Comparison of ENCODE assay signal across 9 cellular contexts in the genomic region with DNA sequence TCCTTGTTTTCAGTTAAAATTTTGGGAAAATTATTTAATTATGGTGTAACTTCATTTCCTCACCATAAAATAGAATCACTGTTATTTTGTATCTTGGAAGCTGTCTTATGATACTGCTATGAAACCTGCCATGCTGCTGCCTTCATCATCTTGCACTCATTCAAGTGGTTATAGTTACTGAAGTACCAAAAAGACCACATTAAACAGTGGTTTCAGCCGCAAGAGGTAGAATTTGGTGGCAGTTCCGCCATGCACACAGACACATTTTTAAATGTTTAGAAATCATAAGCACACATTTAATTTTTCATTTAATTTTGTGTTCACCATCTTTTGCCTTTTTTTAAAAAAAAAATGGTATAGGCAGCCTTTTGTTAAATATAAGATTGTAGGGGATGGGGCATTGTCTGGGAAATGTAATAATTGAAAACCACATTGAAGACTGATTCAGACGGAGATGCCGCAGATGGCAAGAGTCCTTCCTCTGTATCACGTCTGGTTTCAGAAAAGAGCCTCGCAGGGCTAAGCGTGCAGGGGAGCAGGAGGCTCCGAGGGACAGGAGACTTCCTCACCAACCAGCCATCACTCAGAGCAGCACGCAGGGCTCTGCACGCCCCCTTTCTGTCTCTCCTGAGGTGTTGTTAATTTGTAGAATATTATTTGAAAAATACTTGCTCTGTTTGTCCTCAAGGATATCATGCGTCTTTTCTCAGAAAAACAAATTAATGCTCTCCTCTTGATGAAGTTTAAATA.
DNase-seq lines count a peak whose midpoint lies in the region; ATAC-seq and TF ChIP-seq lines count a peak whose summit lies in the region.
"Had no signal": no experiment of that assay in that cellular context is flagged by ENCODE, and none has a peak within 500 bp of the region (broad histone marks: within the 10 kb centered on the region; RNA-seq: fewer than 3 reads in every experiment).

No MANE protein-coding gene starts in this region.

- H3K36me3 Mint-ChIP-seq in activated CD8-positive, alpha-beta T cell treated with anti-CD3 and anti-CD28 coated beads for 36 hours (ENCODE audit: low read depth), result no peaks in the 10 kb centered on the region
- peaks cover 4 to 26% (median 5%) of the 10 kb centered on the region in 3 experiments; a peak in 4 of 7 replicates for H3K36me3 Mint-ChIP-seq in H9 (ENCODE audit: insufficient read depth in 1 of 3, low read depth in 3 of 3)

- peak; percentile 78 for ATAC-seq in GM18907 (IDR thresholded peaks at IDR 0.05; ENCODE audit: unreplicated experiment)
- ATAC-seq in HG03039 (IDR thresholded peaks at IDR 0.05; ENCODE audit: unreplicated experiment), result peak; percentile 50
- peak; percentile 95 for ATAC-seq in activated CD8-positive, alpha-beta T cell treated with anti-CD3 and anti-CD28 coated beads for 36 hours
- no peak for ATAC-seq in body of pancreas

- no peak overlapping the region for H2BK12ac ChIP-seq in H9 (ENCODE audit: insufficient read length, low read depth, low read length)

- H3K27me3 ChIP-seq in osteoblast (ENCODE audit: insufficient read depth, low read length) (no peaks in the 10 kb centered on the region), H9 (ENCODE audit: insufficient read depth, low read length) (peaks cover 3% of the 10 kb centered on the region; the same call in 1 of the 2 replicates), body of pancreas (no peaks in the 10 kb centered on the region)

- H3K56ac ChIP-seq in H9 (ENCODE audit: insufficient read length, low read depth, low read length), result no peak overlapping the region

- no peak overlapping the region for H4K8ac ChIP-seq in H9 (replicated peaks; ENCODE audit: insufficient read length, low read depth, low read length)

- H2BK20ac ChIP-seq in H9 (ENCODE audit: low read depth, low read length, poor library complexity, severe bottlenecking), result no peak overlapping the region

- H3K9me3 ChIP-seq in osteoblast (ENCODE audit: low read depth, low read length) (no peaks in the 10 kb centered on the region), H9 (ENCODE audit: control insufficient read depth, low read depth, low read length) (no peaks in the 10 kb centered on the region), body of pancreas (no peaks in the 10 kb centered on the region)

- H3K4me3 ChIP-seq in osteoblast (ENCODE audit: insufficient read depth, low read length), result no peak overlapping the region
- no peak overlapping the region for H3K4me3 ChIP-seq in body of pancreas

- no peak overlapping the region for H3K9ac ChIP-seq in H9 (ENCODE audit: extremely low read depth, insufficient read length, low read length)
- H3K9ac ChIP-seq: KMS-11 had no signal

- H3K4me2 ChIP-seq in osteoblast (ENCODE audit: insufficient read depth, low read length) (no peak overlapping the region), H9 (ENCODE audit: insufficient read depth, insufficient read length, low read length) (no peak overlapping the region)
- H3K4me2 ChIP-seq: KMS-11 had no signal

- peak overlapping the region; percentile 75 for H3K27ac ChIP-seq in osteoblast (ENCODE audit: low read depth, low read length)
- no peak overlapping the region for H3K27ac ChIP-seq in H9 (ENCODE audit: insufficient read length, low read depth, low read length)
- H3K27ac ChIP-seq in body of pancreas, result no peak overlapping the region
- H3K27ac ChIP-seq: KMS-11 had no signal

- peak overlapping the region; percentile 25 for H3K27ac Mint-ChIP-seq in activated CD8-positive, alpha-beta T cell treated with anti-CD3 and anti-CD28 coated beads for 36 hours
- no peak overlapping the region for H3K27ac Mint-ChIP-seq in H9

- WGBS in H9 (ENCODE audit: extremely low coverage, insufficient read length, low lambda C conversion rate), result no CpG with 5 or more reads among the region's 11 CpGs
- WGBS in body of pancreas, 2 donors, result 81 to 84% methylated on average over 11 of the region's 11 CpGs

- H4K91ac ChIP-seq in H9 (ENCODE audit: insufficient read length, low read depth, low read length), result no peak overlapping the region

- POLR2A ChIA-PET in activated CD8-positive, alpha-beta T cell treated with anti-CD3 and anti-CD28 coated beads for 36 hours (lab: Charles Lee), result interaction anchor here (0.6 kb wide), 1 partner anchor 339 kb away, joined by 5 read pairs; no protein-coding TSS in a partner anchor

- TF ChIP-seq POLR2A in body of pancreas (IDR thresholded peaks at IDR 0.05), result no peak

- H3K36me3 ChIP-seq in osteoblast (ENCODE audit: insufficient read depth, low read length), result no peaks in the 10 kb centered on the region
- no peaks in the 10 kb centered on the region for H3K36me3 ChIP-seq in body of pancreas (replicated peaks in 1 of 2; ENCODE audit: insufficient read depth in 1 of 2, low read depth in 2 of 2)

- H3K23me2 ChIP-seq in H9 (ENCODE audit: insufficient read length, low read depth, low read length, poor library complexity, severe bottlenecking), result no peaks in the 10 kb centered on the region

- no peak overlapping the region for H3K23ac ChIP-seq in H9 (ENCODE audit: insufficient read length, low read depth, low read length)

- H2AK5ac ChIP-seq in H9 (ENCODE audit: insufficient read length, low read length), result no peak overlapping the region

- H3K4ac ChIP-seq in H9 (ENCODE audit: low read depth, low read length), result no peak overlapping the region

- H3K14ac ChIP-seq in H9 (ENCODE audit: insufficient read depth, low read length), result no peak overlapping the region

- H3T11ph ChIP-seq in H9 (ENCODE audit: low read length), result no peak overlapping the region

- H3K4me1 ChIP-seq in osteoblast (ENCODE audit: insufficient read depth, low read length) (peaks cover 33% of the 10 kb centered on the region), H9 (ENCODE audit: insufficient read depth, low read length) (no peaks in the 10 kb centered on the region; the same call in 1 of the 2 replicates), body of pancreas (peaks cover 4% of the 10 kb centered on the region)

- H3K18ac ChIP-seq in H9 (ENCODE audit: insufficient read length, low read depth, low read length), result no peak overlapping the region

- no peak overlapping the region for H2BK15ac ChIP-seq in H9 (ENCODE audit: low read depth, low read length)

- TF ChIP-seq CTCF in activated CD8-positive, alpha-beta T cell treated with anti-CD3 and anti-CD28 coated beads for 36 hours (IDR thresholded peaks at IDR 0.05), result no peak
- TF ChIP-seq CTCF in osteoblast (IDR thresholded peaks at IDR 0.05; ENCODE audit: extremely low read depth, low read depth, low read length), result no peak
- TF ChIP-seq CTCF in H9 (conservative IDR thresholded peaks at IDR 0.05), result no peak
- TF ChIP-seq CTCF in body of pancreas (IDR thresholded peaks at IDR 0.05), result no peak

- DNase-seq in activated CD8-positive, alpha-beta T cell treated with anti-CD3 and anti-CD28 coated beads for 36 hours, result peak; percentile 80
- DNase-seq in osteoblast (ENCODE audit: insufficient read length, low spot score, missing footprints) (no peak), H9 (no peak), cardiac septum (ENCODE audit: low spot score) (no peak), body of pancreas (no peak), NCI-H1092 (lab: John Stamatoyannopoulos, UW) (no peak)

- H2BK5ac ChIP-seq in H9 (ENCODE audit: insufficient read length, low read length), result no peak overlapping the region

- H3K4me3 Mint-ChIP-seq in activated CD8-positive, alpha-beta T cell treated with anti-CD3 and anti-CD28 coated beads for 36 hours, result peak overlapping the region; percentile 6
- H3K4me3 Mint-ChIP-seq in H9, result no peak overlapping the region

- CTCF ChIA-PET in activated CD8-positive, alpha-beta T cell treated with anti-CD3 and anti-CD28 coated beads for 36 hours (lab: Charles Lee), result interaction anchor here (0.6 to 0.7 kb wide), 2 partner anchors 427 to 554 kb away, joined by 3 read pairs; no protein-coding TSS in a partner anchor

- peaks cover 1% of the 10 kb centered on the region for H3K9me3 Mint-ChIP-seq in activated CD8-positive, alpha-beta T cell treated with anti-CD3 and anti-CD28 coated beads for 36 hours
- peaks cover 18 to 19% of the 10 kb centered on the region in 2 experiments; a peak in 4 of 5 replicates for H3K9me3 Mint-ChIP-seq in H9

- H4K5ac ChIP-seq in H9 (ENCODE audit: insufficient read length, low read depth, low read length), result no peak overlapping the region

- peaks cover 39% of the 10 kb centered on the region for H3K4me1 Mint-ChIP-seq in activated CD8-positive, alpha-beta T cell treated with anti-CD3 and anti-CD28 coated beads for 36 hours (ENCODE audit: low read depth)
- H3K4me1 Mint-ChIP-seq in H9, result peaks cover 31 to 32% of the 10 kb centered on the region in 2 experiments

- no peak overlapping the region for H2BK120ac ChIP-seq in H9 (ENCODE audit: low read depth, low read length, poor library complexity, severe bottlenecking)

- no peaks in the 10 kb centered on the region for H3K79me1 ChIP-seq in H9 (ENCODE audit: insufficient read depth, low read depth, low read length, poor library complexity, severe bottlenecking)

- intact Hi-C loops in activated CD8-positive, alpha-beta T cell treated with anti-CD3 and anti-CD28 coated beads for 36 hours (cut with micrococcal nuclease), result loop anchor here (10.0 kb wide), 1 partner anchor 202 kb away; no protein-coding TSS in a partner anchor
- intact Hi-C loops in cardiac septum (cut with DNase I) (no loop called here), body of pancreas (cut with DNase I) (no loop called here)

- H4K20me1 ChIP-seq in osteoblast (ENCODE audit: insufficient read depth, low read length) (no peaks in the 10 kb centered on the region), H9 (ENCODE audit: control insufficient read depth, insufficient read depth, insufficient read length) (no peaks in the 10 kb centered on the region)

- H3K79me2 ChIP-seq in osteoblast (ENCODE audit: insufficient read depth, low read length), result no peaks in the 10 kb centered on the region
- H3K79me2 ChIP-seq in H9 (ENCODE audit: insufficient read depth, low read length), result no peaks in the 10 kb centered on the region

- peaks cover 55% of the 10 kb centered on the region for H3K27me3 Mint-ChIP-seq in activated CD8-positive, alpha-beta T cell treated with anti-CD3 and anti-CD28 coated beads for 36 hours
- H3K27me3 Mint-ChIP-seq in H9 (ENCODE audit: low read depth), result peaks cover 7% of the 10 kb centered on the region

- H2AFZ ChIP-seq in osteoblast (ENCODE audit: low read length), result no peak overlapping the region
- no peak overlapping the region for H2AFZ ChIP-seq in H9 (ENCODE audit: low read length)
